ENCODE assay signal across 15 cellular contexts in the genomic region with DNA sequence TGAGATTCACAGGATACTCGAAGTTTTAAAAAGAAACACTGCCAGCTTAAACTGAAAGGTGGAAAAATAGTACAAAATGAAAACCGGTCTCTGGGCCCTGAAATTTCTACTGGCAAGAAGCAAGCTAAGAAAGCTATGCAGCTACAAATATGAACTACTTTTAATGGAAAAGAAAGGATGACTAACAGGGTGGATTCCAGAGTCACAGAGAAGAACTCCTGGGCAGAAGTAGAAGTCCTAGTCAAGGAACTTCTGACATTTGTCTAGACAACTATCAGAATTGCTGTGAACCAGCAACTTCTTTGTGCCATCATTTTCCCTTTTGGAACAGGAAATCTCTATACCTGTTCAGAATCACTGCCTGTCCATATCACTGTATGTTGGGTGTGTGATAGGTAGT.
"Had no signal": no experiment of that assay in that cellular context is flagged by ENCODE, and none has a peak within 500 bp of the region (broad histone marks: within the 10 kb centered on the region; RNA-seq: fewer than 3 reads in every experiment).

No MANE protein-coding gene starts in this region.

- H3K27ac Mint-ChIP-seq: activated naive CD4-positive, alpha-beta T cell treated with anti-CD3 and anti-CD28 coated beads, Interleukin-2, amount 10 ng/mL, durations not matched to agents 7 days and 5 days; dendritic cell treated with granulocyte-macrophage colony-stimulating factor and Interleukin-4, amounts not matched to agents 40 ng/mL and 50 ng/mL, for 4 days; stimulated activated naive CD8-positive, alpha-beta T cell treated with anti-CD3 and anti-CD28 coated beads, Interleukin-15, amount 100 ng/mL, for 72 hours had no signal

- H3K9me3 Mint-ChIP-seq: effector memory CD8-positive, alpha-beta T cell; stimulated activated naive CD8-positive, alpha-beta T cell treated with anti-CD3 and anti-CD28 coated beads, Interleukin-15, amount 100 ng/mL, for 72 hours had no signal

- ATAC-seq: body of pancreas; effector memory CD8-positive, alpha-beta T cell; sciatic nerve; stimulated activated naive CD8-positive, alpha-beta T cell treated with anti-CD3 and anti-CD28 coated beads, Interleukin-15, amount 100 ng/mL, for 72 hours; upper lobe of right lung had no signal

- H3K4me3 Mint-ChIP-seq: activated naive CD4-positive, alpha-beta T cell treated with anti-CD3 and anti-CD28 coated beads, Interleukin-2, amount 10 ng/mL, durations not matched to agents 7 days and 5 days; dendritic cell treated with granulocyte-macrophage colony-stimulating factor and Interleukin-4, amounts not matched to agents 40 ng/mL and 50 ng/mL, for 4 days; effector memory CD8-positive, alpha-beta T cell; neural crest cell; stimulated activated naive CD8-positive, alpha-beta T cell treated with anti-CD3 and anti-CD28 coated beads, Interleukin-15, amount 100 ng/mL, for 72 hours had no signal

- H3K27me3 Mint-ChIP-seq: activated naive CD4-positive, alpha-beta T cell treated with anti-CD3 and anti-CD28 coated beads, Interleukin-2, amount 10 ng/mL, durations not matched to agents 7 days and 5 days; dendritic cell treated with granulocyte-macrophage colony-stimulating factor and Interleukin-4, amounts not matched to agents 40 ng/mL and 50 ng/mL, for 4 days; effector memory CD8-positive, alpha-beta T cell; stimulated activated naive CD8-positive, alpha-beta T cell treated with anti-CD3 and anti-CD28 coated beads, Interleukin-15, amount 100 ng/mL, for 72 hours had no signal

- DNase-seq: activated CD4-positive, alpha-beta T cell treated with anti-CD3 and anti-CD28 coated beads, Interleukin-2, amount 50 U/mL, for 1 hour; activated CD4-positive, CD25-positive, alpha-beta regulatory T cell; activated naive CD4-positive, alpha-beta T cell treated with anti-CD3 and anti-CD28 coated beads, Interleukin-2, amount 10 ng/mL, durations not matched to agents 7 days and 5 days; activated T-cell treated with anti-CD3 and anti-CD28 coated beads for 4 hours; body of pancreas; central memory CD4-positive, alpha-beta T cell; effector memory CD8-positive, alpha-beta T cell; head of caudate nucleus; spleen; stimulated activated naive CD8-positive, alpha-beta T cell treated with anti-CD3 and anti-CD28 coated beads, Interleukin-15, amount 100 ng/mL, for 72 hours; testis; upper lobe of right lung had no signal

- H3K4me1 Mint-ChIP-seq: activated naive CD4-positive, alpha-beta T cell treated with anti-CD3 and anti-CD28 coated beads, Interleukin-2, amount 10 ng/mL, durations not matched to agents 7 days and 5 days; neural crest cell; stimulated activated naive CD8-positive, alpha-beta T cell treated with anti-CD3 and anti-CD28 coated beads, Interleukin-15, amount 100 ng/mL, for 72 hours had no signal
